In the genomic region with DNA sequence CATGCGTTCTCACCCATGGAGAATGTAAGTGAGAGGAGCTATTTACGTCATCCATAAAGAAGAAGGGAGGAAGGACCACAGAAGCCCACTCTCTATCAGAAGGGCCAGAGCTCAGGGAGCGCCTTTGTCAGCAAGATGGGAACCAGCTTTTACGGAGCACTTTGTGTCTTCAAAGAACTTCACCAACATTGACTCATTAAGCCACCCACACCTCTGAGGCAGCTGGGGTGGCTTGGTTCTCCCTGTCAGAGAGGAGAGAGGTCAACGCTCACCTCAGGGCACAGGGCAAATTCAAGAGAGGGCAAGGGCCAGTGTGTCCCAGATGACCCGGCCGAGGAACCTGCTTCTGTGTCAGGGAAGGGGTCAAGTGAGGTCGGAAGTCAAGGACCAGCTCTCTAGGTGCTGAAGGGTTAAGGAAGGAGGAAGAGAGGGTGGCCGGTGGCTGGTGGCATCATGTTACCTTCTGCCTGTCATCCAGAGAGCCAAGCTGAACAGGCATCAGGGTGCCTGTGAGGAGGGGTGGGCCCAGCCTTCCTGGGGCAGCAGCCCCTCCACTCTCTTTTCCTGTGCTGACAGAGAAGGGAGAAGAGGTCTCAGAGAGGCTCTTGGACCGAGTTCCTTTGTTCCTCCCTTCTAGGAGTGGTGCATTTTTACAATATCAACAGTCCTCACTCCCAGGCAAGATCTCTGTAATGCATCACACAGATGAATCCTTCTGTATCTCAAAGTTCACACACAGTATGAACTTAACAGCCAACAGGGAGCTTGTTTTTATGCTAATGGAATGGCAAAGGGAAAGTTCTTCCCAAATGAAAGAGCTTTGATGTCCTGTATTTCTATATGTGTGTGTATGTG, we compare ENCODE assay signal across 10 cellular contexts.
DNase-seq lines count a peak whose midpoint lies in the region; ATAC-seq and TF ChIP-seq lines count a peak whose summit lies in the region.
"Had no signal": no experiment of that assay in that cellular context is flagged by ENCODE, and none has a peak within 500 bp of the region (broad histone marks: within the 10 kb centered on the region; RNA-seq: fewer than 3 reads in every experiment).

No MANE protein-coding gene starts in this region.

- H3K4me3 ChIP-seq in epithelial cell of esophagus (ENCODE audit: low read length): no peak overlapping the region

- no peak for TF ChIP-seq CTCF in epithelial cell of esophagus (IDR thresholded peaks at IDR 0.05; ENCODE audit: insufficient read depth, low read depth, low read length, missing control alignments)

- peak; percentile 53 for DNase-seq in ELF-1 (ENCODE audit: low read depth, low spot score)
- peak; percentile 84 for DNase-seq in NCI-H2029 (lab: John Stamatoyannopoulos, UW)
- DNase-seq in epithelial cell of esophagus (ENCODE audit: low read depth): peak; percentile 43
- DNase-seq in renal cortical epithelial cell (ENCODE audit: low read depth): peak; percentile 43
- no peak for DNase-seq in activated gamma-delta T cell (lab: John Stamatoyannopoulos, UW)
- no peak for DNase-seq in Kasumi-1 (lab: John Stamatoyannopoulos, UW)
- DNase-seq: aorta; naive thymus-derived CD4-positive, alpha-beta T cell had no signal

- no peak for ATAC-seq in GM19395 (IDR thresholded peaks at IDR 0.05; ENCODE audit: unreplicated experiment)
- no peak for ATAC-seq in HG03565 (IDR thresholded peaks at IDR 0.05; ENCODE audit: unreplicated experiment)
- ATAC-seq: naive thymus-derived CD4-positive, alpha-beta T cell had no signal

Comparison
In these comparisons a context has a peak if more than half of its experiments do, and no peak if none do; other contexts are left out.
1. DNase-seq: peak in ELF-1 (single experiment), NCI-H2029 (single experiment), epithelial cell of esophagus (single experiment) and renal cortical epithelial cell (single experiment); none in activated gamma-delta T cell (single experiment) and Kasumi-1 (0 of 2).